In genomic region chr12:110176745-110177144, GRCh38 we compare ENCODE assay signal across 12 cellular contexts.
A peak's percentile ranks its signal among the peaks of the same experiment; 100 is the strongest.
DNase-seq lines count a peak whose midpoint lies in the region; ATAC-seq lines count a peak whose summit lies in the region.
"Had no signal": no experiment of that assay in that cellular context is flagged by ENCODE, and none has a peak within 500 bp of the region (broad histone marks: within the 10 kb centered on the region; RNA-seq: fewer than 3 reads in every experiment).

No MANE protein-coding gene starts in this region.

- H3K4me3 ChIP-seq in skeletal muscle cell (ENCODE audit: low read depth, low read length), result no peak overlapping the region
- H3K4me3 ChIP-seq in effector memory CD4-positive, alpha-beta T cell (ENCODE audit: insufficient read depth, low read depth, low read length, poor library complexity, severe bottlenecking), result no peak overlapping the region
- H3K4me3 ChIP-seq: cardiac muscle cell, right lobe of liver had no signal

- no peaks in the 10 kb centered on the region for H3K36me3 ChIP-seq in effector memory CD4-positive, alpha-beta T cell (ENCODE audit: control insufficient read depth, insufficient read depth, low read length)
- H3K36me3 ChIP-seq: right lobe of liver had no signal

- no peaks in the 10 kb centered on the region for H3K27me3 ChIP-seq in effector memory CD4-positive, alpha-beta T cell (replicated peaks; ENCODE audit: control insufficient read depth, insufficient read depth, low read length, poor library complexity, severe bottlenecking)
- H3K27me3 ChIP-seq: cardiac muscle cell, right lobe of liver had no signal

- ATAC-seq in GM19395 (IDR thresholded peaks at IDR 0.05; ENCODE audit: unreplicated experiment) (no peak), GM18867 (IDR thresholded peaks at IDR 0.05; ENCODE audit: unreplicated experiment) (no peak)
- ATAC-seq: right lobe of liver had no signal

- H3K27ac ChIP-seq in effector memory CD4-positive, alpha-beta T cell (ENCODE audit: insufficient read depth, low read length, poor library complexity, severe bottlenecking), result no peak overlapping the region
- H3K27ac ChIP-seq: cardiac muscle cell, HL-60, right lobe of liver had no signal

- no peaks in the 10 kb centered on the region for H3K4me1 ChIP-seq in effector memory CD4-positive, alpha-beta T cell (ENCODE audit: control insufficient read depth, insufficient read depth, low read length, poor library complexity, severe bottlenecking)
- H3K4me1 ChIP-seq: right lobe of liver had no signal

- H3K9me3 ChIP-seq in effector memory CD4-positive, alpha-beta T cell (ENCODE audit: control insufficient read depth, low read length), result no peaks in the 10 kb centered on the region
- H3K9me3 ChIP-seq: right lobe of liver had no signal

- DNase-seq in NCI-H1092 (lab: John Stamatoyannopoulos, UW) (peak; percentile 0), NCI-H69 (lab: John Stamatoyannopoulos, UW) (peak; percentile 68), fibroblast of gingiva (ENCODE audit: low read depth) (peak; percentile 68), skeletal muscle cell (ENCODE audit: low read depth) (peak; percentile 49)
- no peak for DNase-seq in effector memory CD4-positive, alpha-beta T cell
- DNase-seq: activated effector memory CD4-positive, alpha-beta T cell treated with Interleukin-2 at 50 U/mL for 16 hours; MV-4-11; right lobe of liver had no signal

Comparison
In these comparisons a context has a peak if more than half of its experiments do, and no peak if none do; other contexts are left out.
1. DNase-seq: peak in NCI-H1092 (single experiment), NCI-H69 (single experiment), fibroblast of gingiva (single experiment) and skeletal muscle cell (single experiment); none in effector memory CD4-positive, alpha-beta T cell (0 of 3).